Comparison of ENCODE assay signal across 9 cellular contexts in the genomic region with DNA sequence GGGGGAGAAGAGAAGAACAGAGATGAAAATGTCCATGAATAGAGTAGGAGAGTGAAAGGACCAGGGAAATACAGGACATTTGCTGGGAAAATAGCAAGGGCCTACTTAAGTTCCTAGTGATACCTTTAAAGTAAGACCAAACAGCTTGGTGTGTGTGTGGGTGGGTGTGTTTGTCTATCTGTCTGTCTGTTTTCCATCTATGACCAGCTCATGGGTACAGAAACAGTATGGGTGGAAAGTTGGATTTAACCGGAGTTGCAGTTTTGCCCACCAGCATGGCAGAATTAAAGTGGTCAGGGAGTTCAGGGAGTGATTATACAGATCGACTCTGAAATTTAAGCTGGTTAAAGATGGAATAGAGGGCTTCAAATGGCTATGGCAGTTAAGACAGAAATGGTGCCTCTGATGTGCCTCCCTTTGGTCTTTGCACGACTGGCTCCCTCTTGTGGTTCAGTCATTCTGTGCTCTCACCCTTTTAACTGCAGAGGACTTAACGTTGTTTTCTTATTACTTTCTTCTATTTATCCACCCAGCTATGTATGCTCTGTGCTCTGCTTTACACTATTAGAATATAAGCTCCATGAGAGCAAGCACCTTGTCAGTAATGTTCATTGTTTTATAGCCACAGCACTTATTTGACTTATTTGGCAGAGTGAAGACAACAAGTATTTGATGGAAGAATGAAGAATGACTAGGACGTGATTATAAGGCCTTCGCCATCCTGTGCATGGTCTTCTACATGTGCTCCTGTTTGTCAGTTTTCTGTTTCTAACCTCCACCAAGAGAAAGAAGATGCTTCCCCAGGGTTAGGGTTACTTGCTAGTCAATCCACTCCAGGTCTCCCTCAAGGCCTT.
DNase-seq lines count a peak whose midpoint lies in the region; ATAC-seq and TF ChIP-seq lines count a peak whose summit lies in the region.
"Had no signal": no experiment of that assay in that cellular context is flagged by ENCODE, and none has a peak within 500 bp of the region (broad histone marks: within the 10 kb centered on the region; RNA-seq: fewer than 3 reads in every experiment).

No MANE protein-coding gene starts in this region.

- no peak overlapping the region for H2AFZ ChIP-seq in KMS-11 (ENCODE audit: low read depth)

- no peaks in the 10 kb centered on the region for H3K79me2 ChIP-seq in KMS-11 (ENCODE audit: insufficient read depth, low read depth)

- 48 to 51% (median 48%) methylated on average over 6 of the region's 6 CpGs for WGBS in psoas muscle, 3 donors

- no peaks in the 10 kb centered on the region for H3K9me3 ChIP-seq in psoas muscle
- H3K9me3 ChIP-seq: SJSA1 had no signal

- no peak overlapping the region for H3K4me2 ChIP-seq in KMS-11

- intact Hi-C loops in psoas muscle (cut with DNase I): loop anchor here in 1 of 2 donors (5.0 to 10.0 kb wide), 4 partner anchors 77 to 391 kb away; no protein-coding TSS in a partner anchor

- no peaks in the 10 kb centered on the region for H3K36me3 ChIP-seq in KMS-11 (ENCODE audit: insufficient read depth)
- no peaks in the 10 kb centered on the region for H3K36me3 ChIP-seq in psoas muscle (ENCODE audit: insufficient read depth in 1 of 2, low read depth in 1 of 2)
- H3K36me3 ChIP-seq: SJSA1 had no signal

- H3K27ac ChIP-seq in KMS-11 (no peak overlapping the region), psoas muscle (no peak overlapping the region)
- H3K27ac ChIP-seq: SJSA1 had no signal

- no peak overlapping the region for H3K9ac ChIP-seq in KMS-11

- no peaks in the 10 kb centered on the region for H4K20me1 ChIP-seq in KMS-11 (ENCODE audit: insufficient read depth)

- H3K4me1 ChIP-seq in KMS-11 (ENCODE audit: low read depth, poor library complexity, severe bottlenecking) (no peaks in the 10 kb centered on the region), psoas muscle (no peaks in the 10 kb centered on the region)
- H3K4me1 ChIP-seq: SJSA1 had no signal

- H3K4me3 ChIP-seq in KMS-11 (IDR thresholded peaks at IDR 0.05; ENCODE audit: insufficient read depth, low read depth, low read length): no peak overlapping the region
- H3K4me3 ChIP-seq in psoas muscle: no peak overlapping the region
- H3K4me3 ChIP-seq: SJSA1 had no signal

- H3K27me3 ChIP-seq in KMS-11 (ENCODE audit: insufficient read depth, low read depth) (no peaks in the 10 kb centered on the region), psoas muscle (ENCODE audit: insufficient read depth in 3 of 3, low read length in 2 of 3) (no peaks in the 10 kb centered on the region)
- H3K27me3 ChIP-seq: SJSA1 had no signal

- peak; percentile 83 for ATAC-seq in GM21526 (IDR thresholded peaks at IDR 0.05; ENCODE audit: low FRiP score, unreplicated experiment)
- peak; percentile 73 to 98 (median 90) for ATAC-seq in psoas muscle
- ATAC-seq in HG02840 (IDR thresholded peaks at IDR 0.05; ENCODE audit: low FRiP score, unreplicated experiment): no peak

- TF ChIP-seq CTCF in KMS-11 (conservative IDR thresholded peaks at IDR 0.05; ENCODE audit: low read depth, low read length): peak; percentile 66
- peak; percentile 77 for TF ChIP-seq CTCF in psoas muscle (IDR thresholded peaks at IDR 0.05)

- DNase-seq in DMS 273 (lab: John Stamatoyannopoulos, UW; ENCODE audit: unreplicated experiment) (peak; percentile 83), RPMI8226 (peak; percentile 76), foreskin melanocyte (peak; percentile 54), psoas muscle (no peak)
- peak; percentile 27 to 40 for DNase-seq in activated T-helper 1 cell treated with anti-CD3 and anti-CD28 coated beads, Interleukin-2, amount 50 U/mL, for 16 hours (ENCODE audit: low read depth in 1 of 2, low spot score in 1 of 2)

Comparison
In these comparisons a context has a peak if more than half of its experiments do, and no peak if none do; other contexts are left out.
1. DNase-seq: peak in DMS 273 (single experiment), RPMI8226 (single experiment), activated T-helper 1 cell treated with anti-CD3 and anti-CD28 coated beads, Interleukin-2, amount 50 U/mL, for 16 hours (2 of 2) and foreskin melanocyte (single experiment); none in psoas muscle (0 of 2).